18 cellular contexts compared by ENCODE assay signal in genomic region chr11:125372088-125372487, GRCh38.
DNase-seq lines count a peak whose midpoint lies in the region; FAIRE-seq and TF ChIP-seq lines count a peak whose summit lies in the region.
"Had no signal": no experiment of that assay in that cellular context is flagged by ENCODE, and none has a peak within 500 bp of the region (broad histone marks: within the 10 kb centered on the region; RNA-seq: fewer than 3 reads in every experiment).

No MANE protein-coding gene starts in this region.

- H3K36me3 ChIP-seq in HUES48 (ENCODE audit: control insufficient read depth, insufficient read depth, low read length) (no peaks in the 10 kb centered on the region), kidney (ENCODE audit: control insufficient read depth in 1 of 2, insufficient read depth in 2 of 2, low read length in 2 of 2) (no peaks in the 10 kb centered on the region), spleen (no peaks in the 10 kb centered on the region)

- H3K9ac ChIP-seq in HUES48 (ENCODE audit: low read depth, low read length) (no peak overlapping the region), kidney (ENCODE audit: low read length in 2 of 2) (no peak overlapping the region)

- H3K9me3 ChIP-seq in HUES48 (ENCODE audit: control insufficient read depth, insufficient read depth, low read length) (no peaks in the 10 kb centered on the region), kidney (ENCODE audit: control insufficient read depth in 1 of 2, low read length in 2 of 2) (no peaks in the 10 kb centered on the region), spleen (no peaks in the 10 kb centered on the region)

- peak; percentile 58 for DNase-seq in kidney
- peak; percentile 40 for DNase-seq in spleen
- DNase-seq in NCI-H1048 (lab: John Stamatoyannopoulos, UW) = no peak
- no peak for DNase-seq in amniotic stem cell (lab: John Stamatoyannopoulos, UW)
- DNase-seq in NCI-H2081 (lab: John Stamatoyannopoulos, UW) = no peak
- DNase-seq: ACHN; CD4-positive, CD25-positive, alpha-beta regulatory T cell; HFFc6; IMR-90; NCI-H1436; NCI-H2029 treated with DMSO at 0.1 percent for 48 hours; NCI-H226; NCI-H526 treated with DMSO at 0.1 percent for 48 hours; PC-9 had no signal

- FAIRE-seq in kidney (lab: Jason Lieb, UNC) = no peak
- FAIRE-seq: GM12878, GM18507 had no signal

- H3K4me1 ChIP-seq in HUES48 (ENCODE audit: control insufficient read depth, insufficient read depth, low read length) = peaks cover 36% of the 10 kb centered on the region
- peaks cover 2 to 5% of the 10 kb centered on the region in 2 donors for H3K4me1 ChIP-seq in kidney (ENCODE audit: control insufficient read depth in 1 of 2, insufficient read depth in 1 of 2, low read depth in 1 of 2, low read length in 2 of 2)
- no peaks in the 10 kb centered on the region for H3K4me1 ChIP-seq in spleen

- peak overlapping the region; percentile 45 for H3K4me3 ChIP-seq in HUES48 (ENCODE audit: low read depth, low read length)
- no peak overlapping the region for H3K4me3 ChIP-seq in kidney (ENCODE audit: low read length in 2 of 2)
- no peak overlapping the region for H3K4me3 ChIP-seq in spleen
- H3K4me3 ChIP-seq: GM12878, PC-9 had no signal

- TF ChIP-seq POLR2A in spleen (IDR thresholded peaks at IDR 0.05) = no peak

- H3K27me3 ChIP-seq in HUES48 (ENCODE audit: control insufficient read depth, insufficient read depth, low read length) = peaks cover 8% of the 10 kb centered on the region
- H3K27me3 ChIP-seq in spleen (replicated peaks in 1 of 7) = peaks cover 0 to 53% (median 0%) of the 10 kb centered on the region in 7 donors

- intact Hi-C loops in kidney (cut with DNase I) (no loop called here), spleen (cut with DNase I; ENCODE audit: low total_unique reads) (no loop called here)

- H3K27ac ChIP-seq in HUES48 (ENCODE audit: low read depth, low read length) = peak overlapping the region; percentile 59
- peak overlapping the region; percentile 75 for H3K27ac ChIP-seq in angular gyrus (ENCODE audit: low read depth, low read length)
- no peak overlapping the region for H3K27ac ChIP-seq in kidney (ENCODE audit: low read depth in 2 of 2, low read length in 2 of 2)
- H3K27ac ChIP-seq in spleen = no peak overlapping the region
- H3K27ac ChIP-seq: PC-9 had no signal

- WGBS in spleen, 5 donors = 76 to 82% (median 80%) methylated on average over 14 of the region's 14 CpGs

- TF ChIP-seq CTCF in kidney (IDR thresholded peaks at IDR 0.05; ENCODE audit: borderline replicate concordance, extremely low read depth, insufficient read depth) (no peak), spleen (IDR thresholded peaks at IDR 0.05 in 8 of 11, conservative IDR thresholded peaks at IDR 0.05 in 3 of 11) (no peak)

Comparison
In these comparisons a context has a peak if more than half of its experiments do, and no peak if none do; other contexts are left out.
1. H3K27ac ChIP-seq: peak in HUES48 (single experiment) and angular gyrus (single experiment); none in kidney (0 of 2) and spleen (0 of 8).
2. DNase-seq: peak in kidney (single experiment) and spleen (single experiment); none in NCI-H1048 (single experiment), amniotic stem cell (single experiment) and NCI-H2081 (0 of 2).